In genomic region chr16:635573-636205, GRCh38 we compare ENCODE assay signal across 8 cellular contexts. TPM values are rescaled to one million over a fixed set of nuclear protein-coding genes. Genes with fewer than 3 reads are reported as not detected.
DNase-seq lines count a peak whose midpoint lies in the region; ATAC-seq and TF ChIP-seq lines count a peak whose summit lies in the region.

No MANE protein-coding gene starts in this region.

- H3K9me3 ChIP-seq in NT2/D1 (ENCODE audit: insufficient read depth, low read length) (no peaks in the 10 kb centered on the region), ectodermal cell (ENCODE audit: control insufficient read depth, low read length) (no peaks in the 10 kb centered on the region), neural progenitor cell (ENCODE audit: low read depth) (no peaks in the 10 kb centered on the region)

- WGBS in ectodermal cell, 2 experiments = 10 to 11% methylated on average over 55 of the region's 55 CpGs

- H3K36me3 ChIP-seq in NT2/D1 (ENCODE audit: insufficient read depth, insufficient read length, low read length) = peaks cover 30% of the 10 kb centered on the region
- no peaks in the 10 kb centered on the region for H3K36me3 ChIP-seq in ectodermal cell (ENCODE audit: control insufficient read depth, insufficient read depth, low read length)
- no peaks in the 10 kb centered on the region for H3K36me3 ChIP-seq in neural progenitor cell

- H3K4me1 ChIP-seq in NT2/D1 (ENCODE audit: insufficient read depth, insufficient read length) = peaks cover 34% of the 10 kb centered on the region
- peaks cover 30% of the 10 kb centered on the region for H3K4me1 ChIP-seq in ectodermal cell (ENCODE audit: control insufficient read depth, insufficient read depth, low read length)
- peaks cover 22% of the 10 kb centered on the region for H3K4me1 ChIP-seq in neural progenitor cell

- H3K9ac ChIP-seq in NT2/D1 (ENCODE audit: insufficient read length, low read depth) (peak overlapping the region; percentile 99), neural progenitor cell (peak overlapping the region; percentile 24)

- H3K4me3 ChIP-seq in NT2/D1 (ENCODE audit: insufficient read length, low read depth) = peak overlapping the region; percentile 95
- H3K4me3 ChIP-seq in ectodermal cell (ENCODE audit: insufficient read depth, low read depth, low read length) = peak overlapping the region; percentile 77
- peak overlapping the region; percentile 79 for H3K4me3 ChIP-seq in neural progenitor cell

- H2AFZ ChIP-seq in neural progenitor cell (replicated peaks) = no peak overlapping the region

- CTCF ChIA-PET in activated CD8-positive, alpha-beta memory T cell treated with anti-CD3 and anti-CD28 coated beads, Interleukin-2, amount 10 ng/mL, durations not matched to agents 7 days and 5 days (lab: Charles Lee) = interaction anchor here (0.8 to 1.6 kb wide), 9 partner anchors 29 to 153 kb away, joined by 3 to 4 read pairs (median 3); partner anchors contain the start of genes ANTKMT, CAPN15, CHTF18 and RPUSD1

- no peaks in the 10 kb centered on the region for H3K27me3 Mint-ChIP-seq in activated CD8-positive, alpha-beta memory T cell treated with anti-CD3 and anti-CD28 coated beads, Interleukin-2, amount 10 ng/mL, durations not matched to agents 7 days and 5 days
- H3K27me3 Mint-ChIP-seq in neural progenitor cell (ENCODE audit: insufficient read depth, low read depth) = peaks cover 13% of the 10 kb centered on the region

- peak; percentile 4 for ATAC-seq in activated CD8-positive, alpha-beta memory T cell treated with anti-CD3 and anti-CD28 coated beads, Interleukin-2, amount 10 ng/mL, durations not matched to agents 7 days and 5 days

- peaks cover 12% of the 10 kb centered on the region for H3K79me2 ChIP-seq in neural progenitor cell (ENCODE audit: low read depth)

- no peaks in the 10 kb centered on the region for H3K9me3 Mint-ChIP-seq in activated CD8-positive, alpha-beta memory T cell treated with anti-CD3 and anti-CD28 coated beads, Interleukin-2, amount 10 ng/mL, durations not matched to agents 7 days and 5 days (ENCODE audit: low read depth)
- H3K9me3 Mint-ChIP-seq in neural progenitor cell = peaks cover 3% of the 10 kb centered on the region

- H4K20me1 ChIP-seq in neural progenitor cell (ENCODE audit: low read depth) = peaks cover 23% of the 10 kb centered on the region

- peaks cover 28% of the 10 kb centered on the region for H3F3A ChIP-seq in neural progenitor cell (ENCODE audit: low read depth)

- H3K27ac ChIP-seq in ectodermal cell (ENCODE audit: insufficient read depth, low read depth, low read length, poor library complexity, severe bottlenecking) = no peak overlapping the region
- H3K27ac ChIP-seq in neural progenitor cell = no peak overlapping the region

- TF ChIP-seq CTCF in neural progenitor cell (IDR thresholded peaks at IDR 0.05) = no peak

- H3K4me3 Mint-ChIP-seq in activated CD8-positive, alpha-beta memory T cell treated with anti-CD3 and anti-CD28 coated beads, Interleukin-2, amount 10 ng/mL, durations not matched to agents 7 days and 5 days = peak overlapping the region; percentile 83
- H3K4me3 Mint-ChIP-seq in neural progenitor cell = peak overlapping the region; percentile 95

- H3K36me3 Mint-ChIP-seq in activated CD8-positive, alpha-beta memory T cell treated with anti-CD3 and anti-CD28 coated beads, Interleukin-2, amount 10 ng/mL, durations not matched to agents 7 days and 5 days = no peaks in the 10 kb centered on the region
- H3K36me3 Mint-ChIP-seq in neural progenitor cell = peaks cover 3% of the 10 kb centered on the region

- H3K4me1 Mint-ChIP-seq in activated CD8-positive, alpha-beta memory T cell treated with anti-CD3 and anti-CD28 coated beads, Interleukin-2, amount 10 ng/mL, durations not matched to agents 7 days and 5 days = peaks cover 8% of the 10 kb centered on the region
- H3K4me1 Mint-ChIP-seq in neural progenitor cell = peaks cover 26% of the 10 kb centered on the region

- H3K27ac Mint-ChIP-seq in activated CD8-positive, alpha-beta memory T cell treated with anti-CD3 and anti-CD28 coated beads, Interleukin-2, amount 10 ng/mL, durations not matched to agents 7 days and 5 days = no peak overlapping the region
- H3K27ac Mint-ChIP-seq in neural progenitor cell = no peak overlapping the region

- DNase-seq in activated CD8-positive, alpha-beta memory T cell treated with anti-CD3 and anti-CD28 coated beads, Interleukin-2, amount 10 ng/mL, durations not matched to agents 7 days and 5 days = no peak
- DNase-seq in activated CD8-positive, alpha-beta memory T cell treated with anti-CD3 and anti-CD28 coated beads, Interleukin-2, amount 50 U/mL, for 4 hours = no peak
- DNase-seq in NT2/D1 (ENCODE audit: low read depth, low spot score) (no peak), neural progenitor cell (ENCODE audit: low spot score) (no peak), SIG-M5 treated with dmso at 0.1 percent for 504 hours (lab: John Stamatoyannopoulos, UW; ENCODE audit: unreplicated experiment) (no peak), kidney glomerular epithelial cell (lab: John Stamatoyannopoulos, UW) (no peak)
- no peak for DNase-seq in effector CD8-positive, alpha-beta T cell (lab: John Stamatoyannopoulos, UW)

- no peaks in the 10 kb centered on the region for H3K27me3 ChIP-seq in NT2/D1 (ENCODE audit: insufficient read depth, insufficient read length)
- H3K27me3 ChIP-seq in ectodermal cell (ENCODE audit: control insufficient read depth, insufficient read depth, low read length, poor library complexity, severe bottlenecking) = no peaks in the 10 kb centered on the region
- H3K27me3 ChIP-seq in neural progenitor cell = no peaks in the 10 kb centered on the region

- H3K4me2 ChIP-seq in neural progenitor cell = peak overlapping the region; percentile 83

RNA-seq across cellular contexts. Expression of gene METTL26, which starts 0.4 kb away (rescaled TPM):
- 10 to 100 TPM; 86.7 to 92.6 TPM for total RNA-seq in activated CD8-positive, alpha-beta memory T cell treated with anti-CD3 and anti-CD28 coated beads, Interleukin-2, amount 10 ng/mL, durations not matched to agents 7 days and 5 days
- 57.5 TPM for polyA plus RNA-seq in ectodermal cell (2013, experiment 1 of 4)
- polyA plus RNA-seq in ectodermal cell (2013, experiment 2 of 4) = 60.6 TPM
- polyA plus RNA-seq in ectodermal cell (2013, experiment 3 of 4) = 67.3 TPM
- polyA plus RNA-seq in ectodermal cell (2013, experiment 4 of 4) = 70.6 TPM
- 46.0 and 125 TPM in 2 replicates for total RNA-seq in neural progenitor cell (ENCODE audit: low replicate concordance)

RNA-seq across cellular contexts. Expression of gene WFIKKN1, which starts 4.9 kb away (rescaled TPM):
- total RNA-seq in activated CD8-positive, alpha-beta memory T cell treated with anti-CD3 and anti-CD28 coated beads, Interleukin-2, amount 10 ng/mL, durations not matched to agents 7 days and 5 days = under 1 TPM; 0.12 to 0.23 TPM
- polyA plus RNA-seq in ectodermal cell (2013, experiment 1 of 4) = 23.1 TPM
- 30.3 TPM for polyA plus RNA-seq in ectodermal cell (2013, experiment 2 of 4)
- 31.3 TPM for polyA plus RNA-seq in ectodermal cell (2013, experiment 3 of 4)
- 34.0 TPM for polyA plus RNA-seq in ectodermal cell (2013, experiment 4 of 4)
- total RNA-seq in neural progenitor cell (ENCODE audit: low replicate concordance) = 5.9 and 22.5 TPM in 2 replicates

RNA-seq across cellular contexts. Expression of gene MCRIP2, which starts 5.9 kb away (rescaled TPM):
- total RNA-seq in activated CD8-positive, alpha-beta memory T cell treated with anti-CD3 and anti-CD28 coated beads, Interleukin-2, amount 10 ng/mL, durations not matched to agents 7 days and 5 days = 10 to 100 TPM; 42.5 to 47.3 TPM
- polyA plus RNA-seq in ectodermal cell (2013, experiment 1 of 4) = 6.4 TPM
- 5.7 TPM for polyA plus RNA-seq in ectodermal cell (2013, experiment 2 of 4)
- polyA plus RNA-seq in ectodermal cell (2013, experiment 3 of 4) = 7.8 TPM
- polyA plus RNA-seq in ectodermal cell (2013, experiment 4 of 4) = 8.3 TPM
- total RNA-seq in neural progenitor cell (ENCODE audit: low replicate concordance) = 1.5 and 4.7 TPM in 2 replicates

RNA-seq across cellular contexts. Expression of gene WDR90, which starts 13.5 kb away (rescaled TPM):
- total RNA-seq in activated CD8-positive, alpha-beta memory T cell treated with anti-CD3 and anti-CD28 coated beads, Interleukin-2, amount 10 ng/mL, durations not matched to agents 7 days and 5 days = 100 to 1,000 TPM in 1 of 2 experiments, 10 to 100 TPM in 1; 74.7 to 108 TPM
- 65.7 TPM for polyA plus RNA-seq in ectodermal cell (2013, experiment 1 of 4)
- 67.4 TPM for polyA plus RNA-seq in ectodermal cell (2013, experiment 2 of 4)
- polyA plus RNA-seq in ectodermal cell (2013, experiment 3 of 4) = 42.8 TPM
- polyA plus RNA-seq in ectodermal cell (2013, experiment 4 of 4) = 52.4 TPM
- 9.3 and 33.4 TPM in 2 replicates for total RNA-seq in neural progenitor cell (ENCODE audit: low replicate concordance)

RNA-seq across cellular contexts. Expression of gene RHOT2, which starts 32.2 kb away (rescaled TPM):
- total RNA-seq in activated CD8-positive, alpha-beta memory T cell treated with anti-CD3 and anti-CD28 coated beads, Interleukin-2, amount 10 ng/mL, durations not matched to agents 7 days and 5 days = 100 to 1,000 TPM; 134 to 168 TPM
- polyA plus RNA-seq in ectodermal cell (2013, experiment 1 of 4) = 131 TPM
- 108 TPM for polyA plus RNA-seq in ectodermal cell (2013, experiment 2 of 4)
- polyA plus RNA-seq in ectodermal cell (2013, experiment 3 of 4) = 106 TPM
- 113 TPM for polyA plus RNA-seq in ectodermal cell (2013, experiment 4 of 4)
- 34.0 and 138 TPM in 2 replicates for total RNA-seq in neural progenitor cell (ENCODE audit: low replicate concordance)
